16 cellular contexts compared by ENCODE assay signal in the genomic region with DNA sequence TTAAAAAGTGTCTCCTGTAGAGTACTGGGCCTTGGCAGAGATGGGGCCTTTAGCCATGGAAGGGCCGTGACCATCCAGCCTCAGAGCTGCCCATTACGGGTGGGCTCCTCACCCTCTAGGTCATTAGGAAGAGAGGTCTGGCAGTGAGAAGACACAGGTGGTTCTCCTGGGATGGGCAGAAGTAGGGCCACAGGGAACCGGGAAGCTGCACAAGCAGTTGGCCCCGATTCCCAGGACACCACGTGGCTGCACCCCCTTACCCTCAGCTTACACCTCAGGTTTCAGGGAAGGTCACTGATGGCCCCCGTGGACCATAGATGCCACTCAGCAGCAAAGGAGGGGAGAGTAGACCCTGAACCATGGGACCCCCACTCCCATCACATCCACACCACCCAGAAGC. TPM values are rescaled to one million over a fixed set of nuclear protein-coding genes. Genes with fewer than 3 reads are reported as not detected.
DNase-seq lines count a peak whose midpoint lies in the region; ATAC-seq and TF ChIP-seq lines count a peak whose summit lies in the region.
"Had no signal": no experiment of that assay in that cellular context is flagged by ENCODE, and none has a peak within 500 bp of the region (broad histone marks: within the 10 kb centered on the region; RNA-seq: fewer than 3 reads in every experiment).

No MANE protein-coding gene starts in this region.

- H3K36me3 Mint-ChIP-seq in activated T-cell treated with anti-CD3 and anti-CD28 coated beads, Interleukin-2, amount 50 U/mL, for 24 hours (ENCODE audit: low read depth) = no peaks in the 10 kb centered on the region
- H3K36me3 Mint-ChIP-seq in activated T-cell treated with anti-CD3 and anti-CD28 coated beads, Interleukin-2, amount 50 U/mL, for 72 hours (ENCODE audit: insufficient read depth in 2 of 2) = no peaks in the 10 kb centered on the region
- no peaks in the 10 kb centered on the region for H3K36me3 Mint-ChIP-seq in activated naive CD4-positive, alpha-beta T cell treated with anti-CD3 and anti-CD28 coated beads, Interleukin-2, amount 10 ng/mL, durations not matched to agents 7 days and 5 days

- no peak overlapping the region for H2AFZ ChIP-seq in Karpas-422 (ENCODE audit: low read length)

- H3K36me3 ChIP-seq in Karpas-422 (ENCODE audit: insufficient read depth, low read length) = no peaks in the 10 kb centered on the region
- H3K36me3 ChIP-seq in spleen = no peaks in the 10 kb centered on the region

- DNase-seq in activated T-cell treated with anti-CD3 and anti-CD28 coated beads, Interleukin-2, amount 50 U/mL, for 24 hours = peak; percentile 17
- DNase-seq in activated T-cell treated with anti-CD3 and anti-CD28 coated beads, Interleukin-2, amount 50 U/mL, for 72 hours = no peak
- DNase-seq in Karpas-422 = peak; percentile 35
- peak; percentile 33 for DNase-seq in islet precursor cell
- DNase-seq in spleen = peak; percentile 69
- DNase-seq in activated naive CD4-positive, alpha-beta T cell treated with anti-CD3 and anti-CD28 coated beads, Interleukin-2, amount 10 ng/mL, durations not matched to agents 7 days and 5 days = no peak
- no peak for DNase-seq in AG08396 (ENCODE audit: low spot score)
- DNase-seq: COR-L47, EL, H7, MM.1S, NCI-H1105, NCI-H1694, NCI-H510A treated with DMSO at 0.1 percent for 48 hours had no signal

- H3K4me2 ChIP-seq in Karpas-422 (ENCODE audit: low read depth, low read length, poor library complexity, severe bottlenecking) = no peak overlapping the region

- H3K9me3 Mint-ChIP-seq in activated T-cell treated with anti-CD3 and anti-CD28 coated beads, Interleukin-2, amount 50 U/mL, for 24 hours = no peaks in the 10 kb centered on the region
- H3K9me3 Mint-ChIP-seq in activated T-cell treated with anti-CD3 and anti-CD28 coated beads, Interleukin-2, amount 50 U/mL, for 72 hours = no peaks in the 10 kb centered on the region
- no peaks in the 10 kb centered on the region for H3K9me3 Mint-ChIP-seq in activated naive CD4-positive, alpha-beta T cell treated with anti-CD3 and anti-CD28 coated beads, Interleukin-2, amount 10 ng/mL, durations not matched to agents 7 days and 5 days

- H3K27me3 ChIP-seq in Karpas-422 (ENCODE audit: low read length) (no peaks in the 10 kb centered on the region), spleen (replicated peaks in 1 of 7) (peaks cover 0 to 66% (median 26%) of the 10 kb centered on the region in 7 donors)

- H3K79me2 ChIP-seq in Karpas-422 (ENCODE audit: low read length) = no peaks in the 10 kb centered on the region

- no peak for ATAC-seq in activated T-cell treated with anti-CD3 and anti-CD28 coated beads, Interleukin-2, amount 50 U/mL, for 72 hours (replicated peaks in 1 of 2)
- ATAC-seq in GM19324 (IDR thresholded peaks at IDR 0.05; ENCODE audit: low FRiP score, unreplicated experiment) = no peak

- H3K4me3 ChIP-seq in Karpas-422 (ENCODE audit: low read length) (no peak overlapping the region), spleen (no peak overlapping the region)

- CTCF ChIA-PET in activated naive CD4-positive, alpha-beta T cell treated with anti-CD3 and anti-CD28 coated beads, Interleukin-2, amount 10 ng/mL, durations not matched to agents 7 days and 5 days (lab: Charles Lee) = interaction anchor here (1.2 kb wide), 1 partner anchor 86 kb away, joined by 3 read pairs; no protein-coding TSS in a partner anchor

- H3K4me3 Mint-ChIP-seq in activated T-cell treated with anti-CD3 and anti-CD28 coated beads, Interleukin-2, amount 50 U/mL, for 24 hours = no peak overlapping the region
- H3K4me3 Mint-ChIP-seq in activated T-cell treated with anti-CD3 and anti-CD28 coated beads, Interleukin-2, amount 50 U/mL, for 72 hours = peak overlapping the region in 1 of 2 donors; percentile 31
- H3K4me3 Mint-ChIP-seq in activated naive CD4-positive, alpha-beta T cell treated with anti-CD3 and anti-CD28 coated beads, Interleukin-2, amount 10 ng/mL, durations not matched to agents 7 days and 5 days = no peak overlapping the region

- no peak overlapping the region for H3K27ac ChIP-seq in Karpas-422 (ENCODE audit: low read length)
- H3K27ac ChIP-seq in spleen = no peak overlapping the region
- H3K27ac ChIP-seq: C4-2B had no signal

- WGBS in spleen, 5 donors = 71 to 89% (median 87%) methylated on average over 1 to 6 of the region's 6 CpGs

- H3K27me3 Mint-ChIP-seq in activated T-cell treated with anti-CD3 and anti-CD28 coated beads, Interleukin-2, amount 50 U/mL, for 24 hours = peaks cover 68% of the 10 kb centered on the region
- peaks cover 78% of the 10 kb centered on the region for H3K27me3 Mint-ChIP-seq in activated T-cell treated with anti-CD3 and anti-CD28 coated beads, Interleukin-2, amount 50 U/mL, for 72 hours (ENCODE audit: low read depth)
- H3K27me3 Mint-ChIP-seq in activated naive CD4-positive, alpha-beta T cell treated with anti-CD3 and anti-CD28 coated beads, Interleukin-2, amount 10 ng/mL, durations not matched to agents 7 days and 5 days = peaks cover 84% of the 10 kb centered on the region

- TF ChIP-seq POLR2A in spleen (IDR thresholded peaks at IDR 0.05) = no peak

- no peak overlapping the region for H3K27ac Mint-ChIP-seq in activated T-cell treated with anti-CD3 and anti-CD28 coated beads, Interleukin-2, amount 50 U/mL, for 24 hours
- no peak overlapping the region for H3K27ac Mint-ChIP-seq in activated T-cell treated with anti-CD3 and anti-CD28 coated beads, Interleukin-2, amount 50 U/mL, for 72 hours
- no peak overlapping the region for H3K27ac Mint-ChIP-seq in activated naive CD4-positive, alpha-beta T cell treated with anti-CD3 and anti-CD28 coated beads, Interleukin-2, amount 10 ng/mL, durations not matched to agents 7 days and 5 days

- 0 out of 2 replicates have a peak, but pooled peaks cover 2% of the 10 kb centered on the region for H4K20me1 ChIP-seq in Karpas-422 (ENCODE audit: insufficient read depth, low read depth, low read length)

- peaks cover 13% of the 10 kb centered on the region for H3K4me1 ChIP-seq in Karpas-422 (ENCODE audit: low read length)
- peaks cover 0 to 33% (median 27%) of the 10 kb centered on the region in 6 donors for H3K4me1 ChIP-seq in spleen

- no peaks in the 10 kb centered on the region for H3K9me3 ChIP-seq in Karpas-422 (ENCODE audit: low read length)
- no peaks in the 10 kb centered on the region for H3K9me3 ChIP-seq in spleen

- no peak for TF ChIP-seq CTCF in spleen (IDR thresholded peaks at IDR 0.05 in 8 of 11, conservative IDR thresholded peaks at IDR 0.05 in 3 of 11)

- H3K9ac ChIP-seq in Karpas-422 (ENCODE audit: low read length) = no peak overlapping the region

- H3K9me2 ChIP-seq in Karpas-422 (replicated peaks; ENCODE audit: insufficient read depth, low read length) = no peaks in the 10 kb centered on the region

- intact Hi-C loops in spleen (cut with DNase I; ENCODE audit: low total_unique reads) = no loop called here

- peaks cover 22% of the 10 kb centered on the region for H3K4me1 Mint-ChIP-seq in activated T-cell treated with anti-CD3 and anti-CD28 coated beads, Interleukin-2, amount 50 U/mL, for 24 hours (ENCODE audit: low read depth)
- peaks cover 33% of the 10 kb centered on the region for H3K4me1 Mint-ChIP-seq in activated T-cell treated with anti-CD3 and anti-CD28 coated beads, Interleukin-2, amount 50 U/mL, for 72 hours (ENCODE audit: low read depth)
- H3K4me1 Mint-ChIP-seq in activated naive CD4-positive, alpha-beta T cell treated with anti-CD3 and anti-CD28 coated beads, Interleukin-2, amount 10 ng/mL, durations not matched to agents 7 days and 5 days = peaks cover 30% of the 10 kb centered on the region

RNA-seq across cellular contexts. Expression of gene RAET1G, which starts 1.6 kb away (rescaled TPM):
- not detected for total RNA-seq in activated T-cell treated with anti-CD3 and anti-CD28 coated beads, Interleukin-2, amount 50 U/mL, for 72 hours
- not detected in 2 replicates for total RNA-seq in Karpas-422 (2014; rRNA removed; shearing (Covaris generic); ENCODE audit: low replicate concordance)
- total RNA-seq in spleen = 1 to 10 TPM in 1 of 7 donors, not detected in 6; 1.2 TPM
- polyA plus RNA-seq in spleen = under 1 TPM in 1 of 3 donors, not detected in 2; 0.09 TPM
- total RNA-seq: H7 had no signal

RNA-seq across cellular contexts. Expression of gene ULBP2, which starts 20.5 kb away (rescaled TPM):
- 1 to 10 TPM in 1 of 2 donors, under 1 TPM in 1; 1.00 to 1.5 TPM for total RNA-seq in activated T-cell treated with anti-CD3 and anti-CD28 coated beads, Interleukin-2, amount 50 U/mL, for 72 hours
- total RNA-seq in Karpas-422 (2014; rRNA removed; shearing (Covaris generic); ENCODE audit: low replicate concordance) = 0.56 and 0.76 TPM in 2 replicates
- not detected for total RNA-seq in spleen
- under 1 TPM; 0.10 to 0.30 (median 0.20) TPM for polyA plus RNA-seq in spleen
- total RNA-seq: H7 had no signal

RNA-seq across cellular contexts. Expression of gene RAET1E, which starts 23.4 kb away (rescaled TPM):
- not detected for total RNA-seq in activated T-cell treated with anti-CD3 and anti-CD28 coated beads, Interleukin-2, amount 50 U/mL, for 72 hours
- not detected in 2 replicates for total RNA-seq in Karpas-422 (2014; rRNA removed; shearing (Covaris generic); ENCODE audit: low replicate concordance)
- 1 to 10 TPM in 6 of 7 donors, under 1 TPM in 1; 0.94 to 3.4 (median 2.0) TPM for total RNA-seq in spleen
- under 1 TPM; 0.04 to 0.80 (median 0.23) TPM for polyA plus RNA-seq in spleen
- total RNA-seq: H7 had no signal

RNA-seq across cellular contexts. Expression of gene ULBP1, which starts 42.4 kb away (rescaled TPM):
- total RNA-seq in activated T-cell treated with anti-CD3 and anti-CD28 coated beads, Interleukin-2, amount 50 U/mL, for 72 hours = 10 to 100 TPM in 1 of 2 donors, 1 to 10 TPM in 1; 9.4 to 12.4 TPM
- total RNA-seq in Karpas-422 (2014; rRNA removed; shearing (Covaris generic); ENCODE audit: low replicate concordance) = 1.0 and 5.1 TPM in 2 replicates
- under 1 TPM in 2 of 7 donors, not detected in 5; 0.23 to 0.34 TPM for total RNA-seq in spleen
- under 1 TPM in 2 of 3 donors, not detected in 1; 0.03 to 0.08 TPM for polyA plus RNA-seq in spleen

RNA-seq across cellular contexts. Expression of gene LRP11, which starts 57.2 kb away (rescaled TPM):
- 10 to 100 TPM in 1 of 2 donors, 1 to 10 TPM in 1; 6.0 to 10.6 TPM for total RNA-seq in activated T-cell treated with anti-CD3 and anti-CD28 coated beads, Interleukin-2, amount 50 U/mL, for 72 hours
- 3.5 and 5.4 TPM in 2 replicates for total RNA-seq in Karpas-422 (2014; rRNA removed; shearing (Covaris generic); ENCODE audit: low replicate concordance)
- 10 to 100 TPM in 3 of 7 donors, 1 to 10 TPM in 4; 5.3 to 15.0 (median 9.9) TPM for total RNA-seq in spleen
- 1 to 10 TPM in 2 of 3 donors, under 1 TPM in 1; 0.65 to 2.6 (median 2.0) TPM for polyA plus RNA-seq in spleen

Comparison
In these comparisons a context has a peak if more than half of its experiments do, and no peak if none do; other contexts are left out.
1. DNase-seq: peak in activated T-cell treated with anti-CD3 and anti-CD28 coated beads, Interleukin-2, amount 50 U/mL, for 24 hours (single experiment), Karpas-422 (single experiment), islet precursor cell (single experiment) and spleen (single experiment); none in activated T-cell treated with anti-CD3 and anti-CD28 coated beads, Interleukin-2, amount 50 U/mL, for 72 hours (0 of 2), activated naive CD4-positive, alpha-beta T cell treated with anti-CD3 and anti-CD28 coated beads, Interleukin-2, amount 10 ng/mL, durations not matched to agents 7 days and 5 days (single experiment) and AG08396 (single experiment).